Comparison of ENCODE assay signal across 8 cellular contexts in genomic region chr2:165874445-165875039, GRCh38.
DNase-seq lines count a peak whose midpoint lies in the region; ATAC-seq and TF ChIP-seq lines count a peak whose summit lies in the region.

No MANE protein-coding gene starts in this region.

- H3K36me3 ChIP-seq in GM06990 (ENCODE audit: control insufficient read depth, insufficient read depth, low read length): no peaks in the 10 kb centered on the region
- H3K36me3 ChIP-seq in ascending aorta: peaks cover 0 to 17% of the 10 kb centered on the region in 2 donors
- peaks cover 0 to 22% (median 2%) of the 10 kb centered on the region in 6 donors for H3K36me3 ChIP-seq in spleen

- H3K9me3 ChIP-seq in ascending aorta: no peaks in the 10 kb centered on the region
- no peaks in the 10 kb centered on the region for H3K9me3 ChIP-seq in spleen

- H3K4me1 ChIP-seq in ascending aorta (no peaks in the 10 kb centered on the region), spleen (peaks cover 0 to 34% (median 16%) of the 10 kb centered on the region in 6 donors)

- peak; percentile 51 for TF ChIP-seq CTCF in GM06990 (IDR thresholded peaks at IDR 0.05; ENCODE audit: insufficient read depth, low read length, poor library complexity, severe bottlenecking)
- peak; percentile 35 to 65 (median 47) for TF ChIP-seq CTCF in ascending aorta (IDR thresholded peaks at IDR 0.05)
- peak; percentile 53 to 82 (median 67) for TF ChIP-seq CTCF in spleen (IDR thresholded peaks at IDR 0.05 in 8 of 11, conservative IDR thresholded peaks at IDR 0.05 in 3 of 11)

- WGBS in spleen, 5 donors: 26 to 30% (median 29%) methylated on average over 3 of the region's 3 CpGs

- intact Hi-C loops in ascending aorta (cut with DNase I) (no loop called here), spleen (cut with DNase I; ENCODE audit: low total_unique reads) (no loop called here), posterior cingulate gyrus (cut with DNase I) (loop anchor here (1.0 to 10.0 kb wide), 3 partner anchors 172 to 473 kb away; no protein-coding TSS in a partner anchor)

- peak; percentile 20 for DNase-seq in GM06990 (ENCODE audit: extremely low read depth, insufficient read length)
- DNase-seq in NCI-H69 (lab: John Stamatoyannopoulos, UW): peak; percentile 87
- DNase-seq in ascending aorta (ENCODE audit: low spot score in 2 of 2): no peak
- DNase-seq in iPS DF 4.7 (ENCODE audit: extremely low read depth, low spot score): peak; percentile 46
- no peak for DNase-seq in spleen
- no peak for DNase-seq in posterior cingulate gyrus

- ATAC-seq in GM21423 (IDR thresholded peaks at IDR 0.05; ENCODE audit: unreplicated experiment) (peak; percentile 77), HG03565 (IDR thresholded peaks at IDR 0.05; ENCODE audit: unreplicated experiment) (peak; percentile 93)

- H3K27ac ChIP-seq in ascending aorta: no peak overlapping the region
- H3K27ac ChIP-seq in spleen: peak overlapping the region in 2 of 8 donors; percentile 15 to 18

- no peaks in the 10 kb centered on the region for H3K27me3 ChIP-seq in GM06990 (replicated peaks; ENCODE audit: control insufficient read depth, insufficient read depth, low read length)
- no peaks in the 10 kb centered on the region for H3K27me3 ChIP-seq in ascending aorta
- H3K27me3 ChIP-seq in spleen (replicated peaks in 1 of 7): no peaks in the 10 kb centered on the region

- no peak for TF ChIP-seq POLR2A in spleen (IDR thresholded peaks at IDR 0.05)

- H3K4me3 ChIP-seq in GM06990 (replicated peaks; ENCODE audit: low read depth, low read length) (no peak overlapping the region), ascending aorta (no peak overlapping the region), spleen (no peak overlapping the region)

Comparison
In these comparisons a context has a peak if more than half of its experiments do, and no peak if none do; other contexts are left out.
1. DNase-seq: peak in GM06990 (single experiment), NCI-H69 (single experiment) and iPS DF 4.7 (single experiment); none in ascending aorta (0 of 2), spleen (single experiment) and posterior cingulate gyrus (0 of 10).
2. Peak in every context shown above with its lines, with median percentiles within 50 percentile points of each other: CTCF ChIP-seq.